Comparison of ENCODE assay signal across 24 cellular contexts in the genomic region with DNA sequence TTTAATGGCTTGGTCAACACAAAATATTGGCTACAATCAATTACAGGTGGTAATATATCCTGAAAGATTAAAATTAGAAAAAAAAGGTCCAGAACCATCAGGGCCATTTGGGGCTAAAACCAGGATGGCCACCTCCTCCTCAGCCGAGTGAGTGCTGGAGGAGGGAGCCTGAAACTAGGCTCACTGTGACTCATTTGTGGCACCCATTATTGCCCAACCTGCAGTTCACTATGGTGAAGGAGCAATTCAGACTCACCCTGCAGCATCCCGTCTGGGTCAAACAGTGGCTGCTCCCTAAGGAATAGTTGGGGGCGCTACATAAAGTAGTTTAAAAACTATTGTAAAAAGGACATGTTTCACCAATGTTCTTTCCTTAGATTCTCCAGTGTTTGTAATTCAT.
"Had no signal": no experiment of that assay in that cellular context is flagged by ENCODE, and none has a peak within 500 bp of the region (broad histone marks: within the 10 kb centered on the region; RNA-seq: fewer than 3 reads in every experiment).

No MANE protein-coding gene starts in this region.

- H3K27me3 Mint-ChIP-seq: activated B cell treated with CpG ODN at 0.5 μM for 24 hours had no signal

- FAIRE-seq: TTC549 had no signal

- H3K9me3 ChIP-seq: adrenal gland, ascending aorta, left lung, spleen, upper lobe of left lung had no signal

- H3K27ac ChIP-seq: adrenal gland, ascending aorta, brain microvascular endothelial cell, coronary artery, left lung, spleen, upper lobe of left lung had no signal

- H3K4me3 Mint-ChIP-seq: activated B cell treated with CpG ODN at 0.5 μM for 24 hours; activated CD4-positive, alpha-beta T cell treated with anti-CD3 and anti-CD28 coated beads for 36 hours; activated naive CD8-positive, alpha-beta T cell; activated T-cell treated with anti-CD3 and anti-CD28 coated beads, Interleukin-2, amount 50 U/mL, for 24 hours; natural killer cell had no signal

- H3K4me1 Mint-ChIP-seq: activated CD4-positive, alpha-beta T cell treated with anti-CD3 and anti-CD28 coated beads for 36 hours; natural killer cell had no signal

- H3K36me3 ChIP-seq: adrenal gland, ascending aorta, brain microvascular endothelial cell, left lung, spleen, upper lobe of left lung had no signal

- H3K4me1 ChIP-seq: adrenal gland, ascending aorta, left lung, upper lobe of left lung had no signal

- ATAC-seq: activated CD4-positive, alpha-beta T cell treated with anti-CD3 and anti-CD28 coated beads for 36 hours; natural killer cell; stimulated activated naive CD8-positive, alpha-beta T cell treated with anti-CD3 and anti-CD28 coated beads, Interleukin-15, Interleukin-2, amounts not matched to agents 100 U/mL and 50 U/mL, for 24 hours had no signal

- H3K36me3 Mint-ChIP-seq: activated naive CD8-positive, alpha-beta T cell; natural killer cell had no signal

- H3K27ac Mint-ChIP-seq: activated B cell treated with CpG ODN at 0.5 μM for 24 hours; activated CD4-positive, alpha-beta T cell treated with anti-CD3 and anti-CD28 coated beads for 36 hours; activated naive CD8-positive, alpha-beta T cell; activated T-cell treated with anti-CD3 and anti-CD28 coated beads, Interleukin-2, amount 50 U/mL, for 24 hours; activated T-helper 2 cell treated with anti-CD3 and anti-CD28 coated beads, Interferon-gamma antibody, Interleukin-2, Interleukin-4, amounts not matched to agents 10 μg/mL and 5 μg/mL and 100 μg/mL, durations not matched to agents 14 hours and 24 hours and 36 hours; natural killer cell had no signal

- DNase-seq: activated B cell treated with CpG ODN at 0.5 μM for 24 hours; activated CD4-positive, alpha-beta T cell treated with anti-CD3 and anti-CD28 coated beads for 36 hours; activated CD4-positive, alpha-beta T cell treated with anti-CD3 and anti-CD28 coated beads, Interleukin-2, amount 50 U/mL, for 4 hours; activated CD8-positive, alpha-beta memory T cell treated with anti-CD3 and anti-CD28 coated beads for 24 hours; activated CD8-positive, alpha-beta memory T cell treated with anti-CD3 and anti-CD28 coated beads, Interleukin-2, amount 50 U/mL, for 4 hours; activated naive CD4-positive, alpha-beta T cell; activated T-cell treated with anti-CD3 and anti-CD28 coated beads, Interleukin-2, amount 50 U/mL, for 24 hours; adrenal gland; brain microvascular endothelial cell; foreskin melanocyte; hippocampal formation; kidney glomerular epithelial cell; left lung; natural killer cell; spleen; stimulated activated CD4-positive, alpha-beta T cell treated with anti-CD3 and anti-CD28 coated beads, Interleukin-4, amount 100 ng/mL, for 24 hours; stimulated activated naive CD8-positive, alpha-beta T cell treated with anti-CD3 and anti-CD28 coated beads, Interleukin-15, Interleukin-2, amounts not matched to agents 100 U/mL and 50 U/mL, for 24 hours; upper lobe of left lung had no signal

- H3K27me3 ChIP-seq: adrenal gland, ascending aorta, brain microvascular endothelial cell, left lung, spleen, upper lobe of left lung had no signal

- H3K9me3 Mint-ChIP-seq: activated B cell treated with CpG ODN at 0.5 μM for 24 hours; activated T-cell treated with anti-CD3 and anti-CD28 coated beads, Interleukin-2, amount 50 U/mL, for 24 hours; activated T-helper 2 cell treated with anti-CD3 and anti-CD28 coated beads, Interferon-gamma antibody, Interleukin-2, Interleukin-4, amounts not matched to agents 10 μg/mL and 5 μg/mL and 100 μg/mL, durations not matched to agents 14 hours and 24 hours and 36 hours; natural killer cell had no signal

- H3K4me3 ChIP-seq: adrenal gland, ascending aorta, coronary artery, left lung, lung, spleen, upper lobe of left lung had no signal
